9 cellular contexts compared by ENCODE assay signal in genomic region chr14:37246427-37246829, GRCh38. TPM values are rescaled to one million over a fixed set of nuclear protein-coding genes. Genes with fewer than 3 reads are reported as not detected.
DNase-seq lines count a peak whose midpoint lies in the region; TF ChIP-seq lines count a peak whose summit lies in the region.
"Had no signal": no experiment of that assay in that cellular context is flagged by ENCODE, and none has a peak within 500 bp of the region (broad histone marks: within the 10 kb centered on the region; RNA-seq: fewer than 3 reads in every experiment).

No MANE protein-coding gene starts in this region.

- H3K4me3 Mint-ChIP-seq in progenitor cell of endocrine pancreas (ENCODE audit: low read depth), result no peak overlapping the region
- no peak overlapping the region for H3K4me3 Mint-ChIP-seq in activated CD4-positive, alpha-beta memory T cell treated with anti-CD3 and anti-CD28 coated beads, Interleukin-2, amount 10 ng/mL, durations not matched to agents 7 days and 5 days

- H3K27ac Mint-ChIP-seq in progenitor cell of endocrine pancreas, result peak overlapping the region; percentile 54
- H3K27ac Mint-ChIP-seq in activated CD4-positive, alpha-beta memory T cell treated with anti-CD3 and anti-CD28 coated beads, Interleukin-2, amount 10 ng/mL, durations not matched to agents 7 days and 5 days, result no peak overlapping the region

- H3K27me3 ChIP-seq in Peyer's patch, result no peaks in the 10 kb centered on the region
- H3K27me3 ChIP-seq: BLaER1 treated with 17β-estradiol and CSF1 and Interleukin-3, amounts not matched to agents 10 nM and 100 nM had no signal

- no peak for TF ChIP-seq POLR2A in Peyer's patch (IDR thresholded peaks at IDR 0.05)

- no peak overlapping the region for H3K27ac ChIP-seq in Peyer's patch
- H3K27ac ChIP-seq: BLaER1 treated with 17β-estradiol and CSF1 and Interleukin-3, amounts not matched to agents 10 nM and 100 nM had no signal

- DNase-seq in NCI-H510A treated with DMSO at 0.1 percent for 48 hours (lab: John Stamatoyannopoulos, UW) (peak; percentile 86), NCI-H510A (lab: John Stamatoyannopoulos, UW) (no peak), Peyer's patch (no peak), fibroblast of gingiva (ENCODE audit: low read depth) (peak; percentile 39), progenitor cell of endocrine pancreas (ENCODE audit: low spot score, unreplicated experiment) (no peak)
- DNase-seq in stimulated activated CD4-positive, alpha-beta T cell treated with anti-CD3 and anti-CD28 coated beads, Interleukin-15, amount 100 ng/mL, for 24 hours, result no peak
- DNase-seq in activated CD4-positive, alpha-beta memory T cell treated with anti-CD3 and anti-CD28 coated beads, Interleukin-2, amount 10 ng/mL, durations not matched to agents 7 days and 5 days, result no peak

- H3K9me3 Mint-ChIP-seq in progenitor cell of endocrine pancreas (ENCODE audit: low read depth), result no peaks in the 10 kb centered on the region
- H3K9me3 Mint-ChIP-seq in activated CD4-positive, alpha-beta memory T cell treated with anti-CD3 and anti-CD28 coated beads, Interleukin-2, amount 10 ng/mL, durations not matched to agents 7 days and 5 days, result no peaks in the 10 kb centered on the region

- POLR2A ChIA-PET in activated CD4-positive, alpha-beta memory T cell treated with anti-CD3 and anti-CD28 coated beads, Interleukin-2, amount 10 ng/mL, durations not matched to agents 7 days and 5 days (lab: Charles Lee), result no interaction called here

- H3K36me3 Mint-ChIP-seq in progenitor cell of endocrine pancreas (ENCODE audit: insufficient read depth), result no peaks in the 10 kb centered on the region
- H3K36me3 Mint-ChIP-seq in activated CD4-positive, alpha-beta memory T cell treated with anti-CD3 and anti-CD28 coated beads, Interleukin-2, amount 10 ng/mL, durations not matched to agents 7 days and 5 days (ENCODE audit: low read depth), result no peaks in the 10 kb centered on the region

- H3K36me3 ChIP-seq in Peyer's patch, result no peaks in the 10 kb centered on the region
- H3K36me3 ChIP-seq: BLaER1 treated with 17β-estradiol and CSF1 and Interleukin-3, amounts not matched to agents 10 nM and 100 nM had no signal

- peaks cover 11% of the 10 kb centered on the region for H3K4me1 Mint-ChIP-seq in progenitor cell of endocrine pancreas (ENCODE audit: low read depth)
- H3K4me1 Mint-ChIP-seq in activated CD4-positive, alpha-beta memory T cell treated with anti-CD3 and anti-CD28 coated beads, Interleukin-2, amount 10 ng/mL, durations not matched to agents 7 days and 5 days, result no peaks in the 10 kb centered on the region

- no peaks in the 10 kb centered on the region for H3K9me3 ChIP-seq in Peyer's patch
- H3K9me3 ChIP-seq: BLaER1 treated with 17β-estradiol and CSF1 and Interleukin-3, amounts not matched to agents 10 nM and 100 nM had no signal

- H3K4me3 ChIP-seq in Peyer's patch, result no peak overlapping the region
- H3K4me3 ChIP-seq: BLaER1 treated with 17β-estradiol and CSF1 and Interleukin-3, amounts not matched to agents 10 nM and 100 nM had no signal

- TF ChIP-seq CTCF in LNCAP (IDR thresholded peaks at IDR 0.05) (peak; percentile 82), Peyer's patch (IDR thresholded peaks at IDR 0.05) (peak; percentile 29 to 87 (median 73)), progenitor cell of endocrine pancreas (IDR thresholded peaks at IDR 0.05; ENCODE audit: unreplicated experiment) (peak; percentile 88)

- no peaks in the 10 kb centered on the region for H3K27me3 Mint-ChIP-seq in progenitor cell of endocrine pancreas
- H3K27me3 Mint-ChIP-seq in activated CD4-positive, alpha-beta memory T cell treated with anti-CD3 and anti-CD28 coated beads, Interleukin-2, amount 10 ng/mL, durations not matched to agents 7 days and 5 days, result no peaks in the 10 kb centered on the region

- no peaks in the 10 kb centered on the region for H3K4me1 ChIP-seq in Peyer's patch
- H3K4me1 ChIP-seq: BLaER1 treated with 17β-estradiol and CSF1 and Interleukin-3, amounts not matched to agents 10 nM and 100 nM had no signal

- CTCF ChIA-PET in activated CD4-positive, alpha-beta memory T cell treated with anti-CD3 and anti-CD28 coated beads, Interleukin-2, amount 10 ng/mL, durations not matched to agents 7 days and 5 days (lab: Charles Lee), result interaction anchor here (1.0 to 1.8 kb wide), 4 partner anchors 9 to 628 kb away, joined by 3 to 9 read pairs (median 4); no protein-coding TSS in a partner anchor

RNA-seq across cellular contexts. Expression of gene MIPOL1, which starts 48.7 kb away (rescaled TPM):
- 10 to 100 TPM in 2 of 4 donors, 1 to 10 TPM in 2; 5.6 to 42.1 (median 14.9) TPM for total RNA-seq in Peyer's patch
- total RNA-seq in progenitor cell of endocrine pancreas, result 25.6 and 25.9 TPM in 2 replicates
- total RNA-seq in activated CD4-positive, alpha-beta memory T cell treated with anti-CD3 and anti-CD28 coated beads, Interleukin-2, amount 10 ng/mL, durations not matched to agents 7 days and 5 days, result under 1 TPM in 1 of 2 experiments, not detected in 1; 0.18 TPM

Comparison
In these comparisons a context has a peak if more than half of its experiments do, and no peak if none do; other contexts are left out.
1. DNase-seq: peak in NCI-H510A treated with DMSO at 0.1 percent for 48 hours (single experiment) and fibroblast of gingiva (single experiment); none in NCI-H510A (single experiment), Peyer's patch (0 of 3), progenitor cell of endocrine pancreas (single experiment), stimulated activated CD4-positive, alpha-beta T cell treated with anti-CD3 and anti-CD28 coated beads, Interleukin-15, amount 100 ng/mL, for 24 hours (single experiment) and activated CD4-positive, alpha-beta memory T cell treated with anti-CD3 and anti-CD28 coated beads, Interleukin-2, amount 10 ng/mL, durations not matched to agents 7 days and 5 days (single experiment).
2. RNA of gene MIPOL1, which starts 48.7 kb away (total RNA-seq): 25.6 to 25.9 TPM in progenitor cell of endocrine pancreas and 5.6 to 42.1 TPM in Peyer's patch; 0.18 TPM in activated CD4-positive, alpha-beta memory T cell treated with anti-CD3 and anti-CD28 coated beads, Interleukin-2, amount 10 ng/mL, durations not matched to agents 7 days and 5 days; every median in the first group is over 4 times any median in the second.
3. Peak in every context shown above with its lines, with median percentiles within 50 percentile points of each other: CTCF ChIP-seq.